Comparison of ENCODE assay signal across 14 cellular contexts in the genomic region with DNA sequence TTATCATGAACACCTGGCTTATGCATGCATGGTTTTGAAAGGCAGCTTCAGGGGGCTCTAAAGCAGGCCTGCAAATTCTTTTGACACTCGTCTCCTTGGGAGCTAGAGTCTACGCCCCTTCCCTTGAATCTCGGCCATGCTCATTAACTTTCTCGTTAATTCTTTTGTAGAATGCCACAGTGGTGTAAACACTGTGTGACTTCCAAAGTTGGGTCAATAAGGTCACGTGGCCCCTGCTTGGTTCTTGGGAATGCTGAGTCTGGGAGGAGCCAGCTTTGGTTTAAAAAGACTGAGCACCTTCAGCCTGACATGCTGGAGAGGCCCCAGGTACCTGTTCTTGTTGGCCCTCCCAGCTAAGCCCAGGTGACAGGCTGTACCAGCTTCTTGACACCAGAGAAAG.
"Had no signal": no experiment of that assay in that cellular context is flagged by ENCODE, and none has a peak within 500 bp of the region (broad histone marks: within the 10 kb centered on the region; RNA-seq: fewer than 3 reads in every experiment).

No MANE protein-coding gene starts in this region.

- H3K36me3 Mint-ChIP-seq: natural killer cell treated with Interleukin-12 subunit alpha and Interleukin-12 subunit beta and Interleukin-15 and Interleukin-18, amount 100 ng/mL, for 72 hours had no signal

- H3K27me3 ChIP-seq: gastrocnemius medialis, heart left ventricle, left lung, spleen had no signal

- H3K4me3 ChIP-seq: gastrocnemius medialis, heart left ventricle, left lung, spleen had no signal

- H3K4me1 ChIP-seq: gastrocnemius medialis, heart left ventricle, left lung, spleen had no signal

- H3K9me3 ChIP-seq: gastrocnemius medialis, heart left ventricle, left lung, spleen had no signal

- ATAC-seq: gastrocnemius medialis; heart left ventricle; left lung; natural killer cell treated with Interleukin-12 subunit alpha and Interleukin-12 subunit beta and Interleukin-15 and Interleukin-18, amount 100 ng/mL, for 72 hours; sciatic nerve had no signal

- H3K36me3 ChIP-seq: gastrocnemius medialis had no signal

- H3K9me3 Mint-ChIP-seq: natural killer cell treated with Interleukin-12 subunit alpha and Interleukin-12 subunit beta and Interleukin-15 and Interleukin-18, amount 100 ng/mL, for 72 hours had no signal

- DNase-seq: activated CD4-positive, alpha-beta T cell treated with anti-CD3 and anti-CD28 coated beads, Interleukin-2, amount 50 U/mL, for 1 hour; activated CD4-positive, CD25-positive, alpha-beta regulatory T cell; activated naive CD4-positive, alpha-beta T cell treated with Interleukin-2 at 50 U/mL for 16 hours; activated T-cell treated with anti-CD3 and anti-CD28 coated beads for 4 hours; anterior cingulate cortex; gastrocnemius medialis; heart left ventricle; left lung; spleen; stimulated activated CD4-positive, alpha-beta T cell treated with anti-CD3 and anti-CD28 coated beads, Interleukin-1b, Interleukin-23, amount 100 ng/mL, for 48 hours; T-helper 2 cell had no signal

- H3K27ac Mint-ChIP-seq: memory B cell; natural killer cell treated with Interleukin-12 subunit alpha and Interleukin-12 subunit beta and Interleukin-15 and Interleukin-18, amount 100 ng/mL, for 72 hours had no signal

- H3K4me3 Mint-ChIP-seq: memory B cell; natural killer cell treated with Interleukin-12 subunit alpha and Interleukin-12 subunit beta and Interleukin-15 and Interleukin-18, amount 100 ng/mL, for 72 hours had no signal

- H3K27me3 Mint-ChIP-seq: memory B cell; natural killer cell treated with Interleukin-12 subunit alpha and Interleukin-12 subunit beta and Interleukin-15 and Interleukin-18, amount 100 ng/mL, for 72 hours had no signal

- H3K27ac ChIP-seq: gastrocnemius medialis, heart left ventricle, left lung, spleen had no signal
